8 cellular contexts compared by ENCODE assay signal in the genomic region with DNA sequence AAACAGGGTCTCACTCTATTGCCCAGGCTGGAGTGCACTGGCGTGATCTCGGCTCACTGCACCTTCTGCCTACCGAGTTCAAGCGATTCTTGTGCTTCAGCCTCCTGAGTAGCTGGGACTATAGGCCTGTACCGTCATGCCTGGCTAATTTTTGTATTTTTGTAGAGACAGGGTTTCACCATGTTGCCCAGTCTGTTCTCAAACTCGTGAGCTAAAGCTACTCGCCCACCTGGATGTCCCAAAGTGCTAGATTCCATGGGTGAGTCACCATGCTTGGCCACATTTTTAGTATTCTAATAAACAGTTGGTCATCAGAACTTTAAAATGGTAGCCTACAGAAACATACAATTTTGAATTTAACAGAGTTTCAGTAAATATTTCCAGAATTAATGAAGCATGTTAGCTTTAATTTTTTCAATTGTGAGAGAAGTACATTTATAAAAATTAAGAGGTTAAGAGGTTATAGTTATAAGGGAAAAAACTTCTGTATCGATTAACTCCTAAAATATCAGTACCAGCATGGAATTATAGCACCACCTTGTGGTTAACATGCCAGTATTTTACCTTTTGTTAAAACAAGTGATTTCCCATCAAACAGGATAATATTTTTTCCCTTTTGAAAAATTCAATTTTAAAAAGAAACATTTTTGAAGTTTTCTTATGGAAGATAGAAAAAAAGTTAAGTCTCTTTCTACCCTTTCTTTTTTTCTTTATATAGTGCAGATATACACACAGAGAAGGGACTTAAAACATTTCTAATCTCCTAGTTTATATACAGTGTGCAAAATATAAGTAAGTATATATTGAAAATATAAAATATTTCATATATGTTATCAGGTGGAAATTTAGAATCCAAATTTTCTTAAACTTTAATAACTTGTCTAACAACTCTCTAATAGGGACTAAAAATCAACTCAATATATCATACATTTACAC. TPM values are rescaled to one million over a fixed set of nuclear protein-coding genes. Genes with fewer than 3 reads are reported as not detected.
A peak's percentile ranks its signal among the peaks of the same experiment; 100 is the strongest.
DNase-seq lines count a peak whose midpoint lies in the region; ATAC-seq and TF ChIP-seq lines count a peak whose summit lies in the region.

No MANE protein-coding gene starts in this region.

- no peak overlapping the region for H3K27ac Mint-ChIP-seq in glutamatergic neuron (ENCODE audit: unreplicated experiment)
- no peak overlapping the region for H3K27ac Mint-ChIP-seq in stimulated activated memory B cell treated with anti-CD40 and anti-IgM and Interleukin-4, amounts not matched to agents 10 μg/mL and 1 μg/mL and 100 μg/mL, for 72 hours

- TF ChIP-seq CTCF in glutamatergic neuron (IDR thresholded peaks at IDR 0.05; ENCODE audit: partially characterized antibody, unreplicated experiment) (peak; percentile 86), thyroid gland (IDR thresholded peaks at IDR 0.05) (peak in 5 of 6 experiments; percentile 16 to 62 (median 44))

- ATAC-seq in HG02623 (IDR thresholded peaks at IDR 0.05; ENCODE audit: unreplicated experiment) (peak; percentile 52), SK-N-SH treated with all-trans-retinoic acid at 6 μM for 48 hours (peak; percentile 41; the same call in 2 of the 3 replicates)
- ATAC-seq in stimulated activated memory B cell treated with anti-CD40 and anti-IgM and Interleukin-4, amounts not matched to agents 10 μg/mL and 1 μg/mL and 100 μg/mL, for 72 hours: no peak

- H3K4me3 Mint-ChIP-seq in glutamatergic neuron (ENCODE audit: unreplicated experiment): no peak overlapping the region
- H3K4me3 Mint-ChIP-seq in stimulated activated memory B cell treated with anti-CD40 and anti-IgM and Interleukin-4, amounts not matched to agents 10 μg/mL and 1 μg/mL and 100 μg/mL, for 72 hours: no peak overlapping the region

- no peak overlapping the region for H3K4me3 ChIP-seq in thyroid gland (replicated peaks in 1 of 3)

- intact Hi-C loops in thyroid gland (cut with DNase I): no loop called here

- DNase-seq in NCI-H1105 treated with DMSO at 0.1 percent for 48 hours (lab: John Stamatoyannopoulos, UW) (peak; percentile 25), NCI-H1105 (lab: John Stamatoyannopoulos, UW) (no peak), glutamatergic neuron (no peak), thyroid gland (peak; percentile 8 to 35), 8988T (no peak)

- WGBS in thyroid gland, 2 donors: 47 to 50% methylated on average over 8 of the region's 8 CpGs

- H3K36me3 Mint-ChIP-seq in glutamatergic neuron (ENCODE audit: unreplicated experiment): no peaks in the 10 kb centered on the region
- H3K36me3 Mint-ChIP-seq in stimulated activated memory B cell treated with anti-CD40 and anti-IgM and Interleukin-4, amounts not matched to agents 10 μg/mL and 1 μg/mL and 100 μg/mL, for 72 hours: peaks cover 5% of the 10 kb centered on the region

- no peaks in the 10 kb centered on the region for H3K4me1 ChIP-seq in thyroid gland

- no peak overlapping the region for H3K27ac ChIP-seq in thyroid gland

- no peaks in the 10 kb centered on the region for H3K27me3 Mint-ChIP-seq in glutamatergic neuron (ENCODE audit: unreplicated experiment)
- H3K27me3 Mint-ChIP-seq in stimulated activated memory B cell treated with anti-CD40 and anti-IgM and Interleukin-4, amounts not matched to agents 10 μg/mL and 1 μg/mL and 100 μg/mL, for 72 hours: no peaks in the 10 kb centered on the region

- no peaks in the 10 kb centered on the region for H3K4me1 Mint-ChIP-seq in glutamatergic neuron (ENCODE audit: low read depth, unreplicated experiment)
- no peaks in the 10 kb centered on the region for H3K4me1 Mint-ChIP-seq in stimulated activated memory B cell treated with anti-CD40 and anti-IgM and Interleukin-4, amounts not matched to agents 10 μg/mL and 1 μg/mL and 100 μg/mL, for 72 hours

- no peaks in the 10 kb centered on the region for H3K9me3 ChIP-seq in thyroid gland

- peaks cover 0 to 7% of the 10 kb centered on the region in 2 donors for H3K36me3 ChIP-seq in thyroid gland

- TF ChIP-seq POLR2A in thyroid gland (IDR thresholded peaks at IDR 0.05): no peak

- no peaks in the 10 kb centered on the region for H3K27me3 ChIP-seq in thyroid gland

- H3K9me3 Mint-ChIP-seq in glutamatergic neuron (ENCODE audit: unreplicated experiment): no peaks in the 10 kb centered on the region
- no peaks in the 10 kb centered on the region for H3K9me3 Mint-ChIP-seq in stimulated activated memory B cell treated with anti-CD40 and anti-IgM and Interleukin-4, amounts not matched to agents 10 μg/mL and 1 μg/mL and 100 μg/mL, for 72 hours

TF ChIP-seq in SK-N-SH treated with all-trans-retinoic acid at 6 μM for 48 hours, 23 proteins besides CTCF, POLR2A, EP300 and RAD21:
- TF ChIP-seq, protein P1, sequence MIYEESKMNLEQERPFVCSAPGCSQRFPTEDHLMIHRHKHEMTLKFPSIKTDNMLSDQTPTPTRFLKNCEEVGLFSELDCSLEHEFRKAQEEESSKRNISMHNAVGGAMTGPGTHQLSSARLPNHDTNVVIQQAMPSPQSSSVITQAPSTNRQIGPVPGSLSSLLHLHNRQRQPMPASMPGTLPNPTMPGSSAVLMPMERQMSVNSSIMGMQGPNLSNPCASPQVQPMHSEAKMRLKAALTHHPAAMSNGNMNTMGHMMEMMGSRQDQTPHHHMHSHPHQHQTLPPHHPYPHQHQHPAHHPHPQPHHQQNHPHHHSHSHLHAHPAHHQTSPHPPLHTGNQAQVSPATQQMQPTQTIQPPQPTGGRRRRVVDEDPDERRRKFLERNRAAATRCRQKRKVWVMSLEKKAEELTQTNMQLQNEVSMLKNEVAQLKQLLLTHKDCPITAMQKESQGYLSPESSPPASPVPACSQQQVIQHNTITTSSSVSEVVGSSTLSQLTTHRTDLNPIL (CRISPR knock-in tag; IDR thresholded peaks at IDR 0.05; ENCODE audit: low read depth): no peak
- TF ChIP-seq, protein P2, sequence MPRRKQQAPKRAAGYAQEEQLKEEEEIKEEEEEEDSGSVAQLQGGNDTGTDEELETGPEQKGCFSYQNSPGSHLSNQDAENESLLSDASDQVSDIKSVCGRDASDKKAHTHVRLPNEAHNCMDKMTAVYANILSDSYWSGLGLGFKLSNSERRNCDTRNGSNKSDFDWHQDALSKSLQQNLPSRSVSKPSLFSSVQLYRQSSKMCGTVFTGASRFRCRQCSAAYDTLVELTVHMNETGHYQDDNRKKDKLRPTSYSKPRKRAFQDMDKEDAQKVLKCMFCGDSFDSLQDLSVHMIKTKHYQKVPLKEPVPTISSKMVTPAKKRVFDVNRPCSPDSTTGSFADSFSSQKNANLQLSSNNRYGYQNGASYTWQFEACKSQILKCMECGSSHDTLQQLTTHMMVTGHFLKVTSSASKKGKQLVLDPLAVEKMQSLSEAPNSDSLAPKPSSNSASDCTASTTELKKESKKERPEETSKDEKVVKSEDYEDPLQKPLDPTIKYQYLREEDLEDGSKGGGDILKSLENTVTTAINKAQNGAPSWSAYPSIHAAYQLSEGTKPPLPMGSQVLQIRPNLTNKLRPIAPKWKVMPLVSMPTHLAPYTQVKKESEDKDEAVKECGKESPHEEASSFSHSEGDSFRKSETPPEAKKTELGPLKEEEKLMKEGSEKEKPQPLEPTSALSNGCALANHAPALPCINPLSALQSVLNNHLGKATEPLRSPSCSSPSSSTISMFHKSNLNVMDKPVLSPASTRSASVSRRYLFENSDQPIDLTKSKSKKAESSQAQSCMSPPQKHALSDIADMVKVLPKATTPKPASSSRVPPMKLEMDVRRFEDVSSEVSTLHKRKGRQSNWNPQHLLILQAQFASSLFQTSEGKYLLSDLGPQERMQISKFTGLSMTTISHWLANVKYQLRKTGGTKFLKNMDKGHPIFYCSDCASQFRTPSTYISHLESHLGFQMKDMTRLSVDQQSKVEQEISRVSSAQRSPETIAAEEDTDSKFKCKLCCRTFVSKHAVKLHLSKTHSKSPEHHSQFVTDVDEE (CRISPR knock-in tag; IDR thresholded peaks at IDR 0.05): no peak
- TF ChIP-seq ARNTL (CRISPR knock-in tag; IDR thresholded peaks at IDR 0.05; ENCODE audit: borderline replicate concordance, low read depth) (no peak), BACH2 (CRISPR knock-in tag; IDR thresholded peaks at IDR 0.05; ENCODE audit: borderline replicate concordance) (no peak), CSDC2 (CRISPR knock-in tag; IDR thresholded peaks at IDR 0.05) (no peak), OSR1 (CRISPR knock-in tag; IDR thresholded peaks at IDR 0.05) (no peak), SNAI2 (CRISPR knock-in tag; IDR thresholded peaks at IDR 0.05) (no peak), TCF4 (CRISPR knock-in tag; IDR thresholded peaks at IDR 0.05; ENCODE audit: borderline replicate concordance) (no peak), TOX (CRISPR knock-in tag; IDR thresholded peaks at IDR 0.05; ENCODE audit: borderline replicate concordance) (no peak), ZNF70 (CRISPR knock-in tag; IDR thresholded peaks at IDR 0.05) (no peak)
- TF ChIP-seq, protein P3, sequence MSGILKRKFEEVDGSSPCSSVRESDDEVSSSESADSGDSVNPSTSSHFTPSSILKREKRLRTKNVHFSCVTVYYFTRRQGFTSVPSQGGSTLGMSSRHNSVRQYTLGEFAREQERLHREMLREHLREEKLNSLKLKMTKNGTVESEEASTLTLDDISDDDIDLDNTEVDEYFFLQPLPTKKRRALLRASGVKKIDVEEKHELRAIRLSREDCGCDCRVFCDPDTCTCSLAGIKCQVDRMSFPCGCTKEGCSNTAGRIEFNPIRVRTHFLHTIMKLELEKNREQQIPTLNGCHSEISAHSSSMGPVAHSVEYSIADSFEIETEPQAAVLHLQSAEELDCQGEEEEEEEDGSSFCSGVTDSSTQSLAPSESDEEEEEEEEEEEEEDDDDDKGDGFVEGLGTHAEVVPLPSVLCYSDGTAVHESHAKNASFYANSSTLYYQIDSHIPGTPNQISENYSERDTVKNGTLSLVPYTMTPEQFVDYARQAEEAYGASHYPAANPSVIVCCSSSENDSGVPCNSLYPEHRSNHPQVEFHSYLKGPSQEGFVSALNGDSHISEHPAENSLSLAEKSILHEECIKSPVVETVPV (CRISPR knock-in tag; IDR thresholded peaks at IDR 0.05): no peak

RNA-seq across cellular contexts. Expression of a gene that starts 35.4 kb away (rescaled TPM):
- total RNA-seq in glutamatergic neuron (ENCODE audit: unreplicated experiment) (29.0 TPM), thyroid gland (10 to 100 TPM; 17.0 to 30.6 (median 24.8) TPM)

RNA-seq across cellular contexts. Expression of a gene that starts 35.6 kb away (rescaled TPM):
- total RNA-seq in glutamatergic neuron (ENCODE audit: unreplicated experiment): 23.1 TPM
- 10 to 100 TPM; 38.4 to 47.0 (median 42.5) TPM for total RNA-seq in thyroid gland

Comparison
In these comparisons a context has a peak if more than half of its experiments do, and no peak if none do; other contexts are left out.
1. DNase-seq: peak in NCI-H1105 treated with DMSO at 0.1 percent for 48 hours (single experiment) and thyroid gland (2 of 2); none in NCI-H1105 (single experiment), glutamatergic neuron (single experiment) and 8988T (single experiment).